Comparison of ENCODE assay signal across 9 cellular contexts in genomic region chrX:153539171-153539978, GRCh38. TPM values are rescaled to one million over a fixed set of nuclear protein-coding genes. Genes with fewer than 3 reads are reported as not detected.
DNase-seq lines count a peak whose midpoint lies in the region; ATAC-seq and TF ChIP-seq lines count a peak whose summit lies in the region.
"Had no signal": no experiment of that assay in that cellular context is flagged by ENCODE, and none has a peak within 500 bp of the region (broad histone marks: within the 10 kb centered on the region; RNA-seq: fewer than 3 reads in every experiment).

No MANE protein-coding gene starts in this region.

- H4K20me1 ChIP-seq in SU-DHL-6 (ENCODE audit: low read depth, low read length) = no peaks in the 10 kb centered on the region

- no peak overlapping the region for H3K4me3 Mint-ChIP-seq in activated naive CD8-positive, alpha-beta T cell treated with anti-CD3 and anti-CD28 coated beads, Interleukin-2, amount 10 ng/mL, durations not matched to agents 7 days and 5 days

- H3K36me3 Mint-ChIP-seq in activated naive CD8-positive, alpha-beta T cell treated with anti-CD3 and anti-CD28 coated beads, Interleukin-2, amount 10 ng/mL, durations not matched to agents 7 days and 5 days = no peaks in the 10 kb centered on the region

- no peaks in the 10 kb centered on the region for H3K4me1 Mint-ChIP-seq in activated naive CD8-positive, alpha-beta T cell treated with anti-CD3 and anti-CD28 coated beads, Interleukin-2, amount 10 ng/mL, durations not matched to agents 7 days and 5 days

- POLR2A ChIA-PET in activated naive CD8-positive, alpha-beta T cell treated with anti-CD3 and anti-CD28 coated beads, Interleukin-2, amount 10 ng/mL, durations not matched to agents 7 days and 5 days (lab: Charles Lee) = interaction anchor here (1.0 kb wide), 1 partner anchor 507 kb away, joined by 3 read pairs; no protein-coding TSS in a partner anchor

- no peaks in the 10 kb centered on the region for H3K4me1 ChIP-seq in heart right ventricle

- H3K27ac Mint-ChIP-seq in activated naive CD8-positive, alpha-beta T cell treated with anti-CD3 and anti-CD28 coated beads, Interleukin-2, amount 10 ng/mL, durations not matched to agents 7 days and 5 days = no peak overlapping the region

- H3F3A ChIP-seq in SU-DHL-6 (ENCODE audit: insufficient read depth) = no peaks in the 10 kb centered on the region

- H2AFZ ChIP-seq in SU-DHL-6 (ENCODE audit: low read depth, low read length, severe bottlenecking) = no peak overlapping the region

- no peak overlapping the region for H3K4me3 ChIP-seq in AG09309 (ENCODE audit: control insufficient read depth, low read depth, low read length)
- no peak overlapping the region for H3K4me3 ChIP-seq in SU-DHL-6 (ENCODE audit: insufficient read depth, low read length, poor library complexity, severe bottlenecking)
- no peak overlapping the region for H3K4me3 ChIP-seq in heart right ventricle

- H3K9me3 Mint-ChIP-seq in activated naive CD8-positive, alpha-beta T cell treated with anti-CD3 and anti-CD28 coated beads, Interleukin-2, amount 10 ng/mL, durations not matched to agents 7 days and 5 days = no peaks in the 10 kb centered on the region

- ATAC-seq in GM18868 (IDR thresholded peaks at IDR 0.05; ENCODE audit: unreplicated experiment) = peak; percentile 65
- ATAC-seq in activated naive CD8-positive, alpha-beta T cell treated with anti-CD3 and anti-CD28 coated beads, Interleukin-2, amount 10 ng/mL, durations not matched to agents 7 days and 5 days (ENCODE audit: low read depth) = peak; percentile 86
- peak; percentile 76 to 92 (median 88) for ATAC-seq in heart right ventricle
- ATAC-seq in GM19452 (IDR thresholded peaks at IDR 0.05; ENCODE audit: unreplicated experiment) = no peak

- H3K27me3 ChIP-seq in SU-DHL-6 (ENCODE audit: low read length) (no peaks in the 10 kb centered on the region), heart right ventricle (peaks cover 0 to 34% (median 0%) of the 10 kb centered on the region in 7 donors)

- WGBS in heart right ventricle, 2 donors = 38 to 42% methylated on average over 22 to 31 of the region's 31 CpGs

- no peaks in the 10 kb centered on the region for H3K9me3 ChIP-seq in SU-DHL-6 (ENCODE audit: insufficient read depth, low read length)
- no peaks in the 10 kb centered on the region for H3K9me3 ChIP-seq in heart right ventricle

- no peaks in the 10 kb centered on the region for H3K36me3 ChIP-seq in SU-DHL-6 (ENCODE audit: low read length)
- H3K36me3 ChIP-seq in heart right ventricle = no peaks in the 10 kb centered on the region

- TF ChIP-seq CTCF in AG09309 (IDR thresholded peaks at IDR 0.05; ENCODE audit: control insufficient read depth, insufficient read depth, low read depth, low read length, missing control alignments) = peak; percentile 96
- peak; percentile 62 for TF ChIP-seq CTCF in SU-DHL-6 (IDR thresholded peaks at IDR 0.05; ENCODE audit: insufficient read depth, low read length, poor library complexity, severe bottlenecking)
- TF ChIP-seq CTCF in heart right ventricle (IDR thresholded peaks at IDR 0.05) = peak; percentile 53 to 94 (median 80)

- no peaks in the 10 kb centered on the region for H3K9me2 ChIP-seq in SU-DHL-6 (replicated peaks; ENCODE audit: insufficient read depth, low read length)

- no peaks in the 10 kb centered on the region for H3K27me3 Mint-ChIP-seq in activated naive CD8-positive, alpha-beta T cell treated with anti-CD3 and anti-CD28 coated beads, Interleukin-2, amount 10 ng/mL, durations not matched to agents 7 days and 5 days

- no peaks in the 10 kb centered on the region for H3K79me2 ChIP-seq in SU-DHL-6 (ENCODE audit: insufficient read depth, low read length)

- H3K9ac ChIP-seq in SU-DHL-6 (ENCODE audit: low read length) = no peak overlapping the region

- H3K4me2 ChIP-seq in SU-DHL-6 (ENCODE audit: low read depth, low read length, poor library complexity, severe bottlenecking) = no peak overlapping the region

- no peak overlapping the region for H3K27ac ChIP-seq in SU-DHL-6 (ENCODE audit: low read depth, low read length)
- H3K27ac ChIP-seq in heart right ventricle = no peak overlapping the region

- DNase-seq in AG09309 (ENCODE audit: low read depth) (no peak), HK-2 (ENCODE audit: unreplicated experiment) (peak; percentile 76), heart right ventricle (peak; percentile 50 to 66), retina (peak; percentile 83)
- peak; percentile 66 for DNase-seq in activated naive CD8-positive, alpha-beta T cell treated with anti-CD3 and anti-CD28 coated beads, Interleukin-2, amount 10 ng/mL, durations not matched to agents 7 days and 5 days

- intact Hi-C loops in heart right ventricle (cut with DNase I) = loop anchor here in 4 of 10 donors (5.0 to 10.0 kb wide), 2 partner anchors 128 to 505 kb away; no protein-coding TSS in a partner anchor

RNA-seq across cellular contexts. Expression of gene ATP2B3, which starts 21.9 kb away (rescaled TPM):
- total RNA-seq in activated naive CD8-positive, alpha-beta T cell treated with anti-CD3 and anti-CD28 coated beads, Interleukin-2, amount 10 ng/mL, durations not matched to agents 7 days and 5 days = not detected
- not detected for total RNA-seq in heart right ventricle
- not detected for polyA plus RNA-seq in heart right ventricle
- total RNA-seq: subcutaneous adipose tissue had no signal

RNA-seq across cellular contexts. Expression of gene BGN, which starts 44.6 kb away (rescaled TPM):
- not detected for total RNA-seq in activated naive CD8-positive, alpha-beta T cell treated with anti-CD3 and anti-CD28 coated beads, Interleukin-2, amount 10 ng/mL, durations not matched to agents 7 days and 5 days
- total RNA-seq in heart right ventricle = 100 to 1,000 TPM in 1 of 10 donors, 10 to 100 TPM in 9; 38.7 to 202 (median 62.4) TPM
- 100 to 1,000 TPM; 101 to 116 TPM for polyA plus RNA-seq in heart right ventricle

RNA-seq across cellular contexts. Expression of gene CCNQ, which starts 59.6 kb away (rescaled TPM):
- 10 to 100 TPM; 19.0 to 19.7 TPM for total RNA-seq in activated naive CD8-positive, alpha-beta T cell treated with anti-CD3 and anti-CD28 coated beads, Interleukin-2, amount 10 ng/mL, durations not matched to agents 7 days and 5 days
- total RNA-seq in heart right ventricle = 10 to 100 TPM; 16.9 to 50.1 (median 21.7) TPM
- polyA plus RNA-seq in heart right ventricle = 100 to 1,000 TPM in 1 of 2 donors, 10 to 100 TPM in 1; 95.2 to 132 TPM

Comparison
In these comparisons a context has a peak if more than half of its experiments do, and no peak if none do; other contexts are left out.
1. RNA of gene BGN, which starts 44.6 kb away (total RNA-seq): 38.7 to 202 TPM in heart right ventricle; not detected in activated naive CD8-positive, alpha-beta T cell treated with anti-CD3 and anti-CD28 coated beads, Interleukin-2, amount 10 ng/mL, durations not matched to agents 7 days and 5 days; every median in the first group is over 10 times any median in the second.
2. Peak in every context shown above with its lines, with median percentiles within 50 percentile points of each other: CTCF ChIP-seq.